ENCODE assay signal across 21 cellular contexts in genomic region chr3:63946753-63947152, GRCh38. TPM values are rescaled to one million over a fixed set of nuclear protein-coding genes. Genes with fewer than 3 reads are reported as not detected.
DNase-seq lines count a peak whose midpoint lies in the region; ATAC-seq and TF ChIP-seq lines count a peak whose summit lies in the region.
"Had no signal": no experiment of that assay in that cellular context is flagged by ENCODE, and none has a peak within 500 bp of the region (broad histone marks: within the 10 kb centered on the region; RNA-seq: fewer than 3 reads in every experiment).

No MANE protein-coding gene starts in this region.

- no peaks in the 10 kb centered on the region for H3K27me3 Mint-ChIP-seq in activated CD8-positive, alpha-beta T cell treated with anti-CD3 and anti-CD28 coated beads, Interleukin-2, amount 10 ng/mL, durations not matched to agents 7 days and 5 days (ENCODE audit: low read depth)
- H3K27me3 Mint-ChIP-seq in activated CD8-positive, alpha-beta T cell treated with anti-CD3 and anti-CD28 coated beads for 36 hours, result no peaks in the 10 kb centered on the region
- H3K27me3 Mint-ChIP-seq in IgD-negative memory B cell (no peaks in the 10 kb centered on the region), immature natural killer cell (ENCODE audit: low read depth in 3 of 3) (peaks cover 2 to 3% (median 2%) of the 10 kb centered on the region in 3 donors), neural progenitor cell (ENCODE audit: insufficient read depth, low read depth) (no peaks in the 10 kb centered on the region)

- peaks cover 27% of the 10 kb centered on the region for H3K36me3 Mint-ChIP-seq in activated CD8-positive, alpha-beta T cell treated with anti-CD3 and anti-CD28 coated beads, Interleukin-2, amount 10 ng/mL, durations not matched to agents 7 days and 5 days (ENCODE audit: low read depth)
- H3K36me3 Mint-ChIP-seq in activated CD8-positive, alpha-beta T cell treated with anti-CD3 and anti-CD28 coated beads for 36 hours (ENCODE audit: low read depth), result peaks cover 40% of the 10 kb centered on the region
- H3K36me3 Mint-ChIP-seq in IgD-negative memory B cell (peaks cover 9% of the 10 kb centered on the region), immature natural killer cell (peaks cover 0 to 3% (median 0%) of the 10 kb centered on the region in 3 donors), neural progenitor cell (peaks cover 21% of the 10 kb centered on the region)

- H3K79me2 ChIP-seq in neural progenitor cell (ENCODE audit: low read depth), result peaks cover 91% of the 10 kb centered on the region

- H3K9ac ChIP-seq in neural progenitor cell, result no peak overlapping the region
- H3K9ac ChIP-seq: BLaER1 treated with 17β-estradiol and CSF1 and Interleukin-3, amounts not matched to agents 10 nM and 100 nM had no signal

- peak overlapping the region; percentile 16 for H3K27ac Mint-ChIP-seq in activated CD8-positive, alpha-beta T cell treated with anti-CD3 and anti-CD28 coated beads, Interleukin-2, amount 10 ng/mL, durations not matched to agents 7 days and 5 days
- no peak overlapping the region for H3K27ac Mint-ChIP-seq in activated CD8-positive, alpha-beta T cell treated with anti-CD3 and anti-CD28 coated beads for 36 hours
- peak overlapping the region in 2 of 3 donors; percentile 21 to 33 for H3K27ac Mint-ChIP-seq in IgD-negative memory B cell
- H3K27ac Mint-ChIP-seq in immature natural killer cell, result peak overlapping the region in 4 of 6 donors; percentile 28 to 75 (median 66)
- H3K27ac Mint-ChIP-seq in neural progenitor cell, result peak overlapping the region; percentile 27

- intact Hi-C loops in activated CD8-positive, alpha-beta T cell treated with anti-CD3 and anti-CD28 coated beads for 36 hours (cut with micrococcal nuclease), result no loop called here

- H3K9me3 ChIP-seq in neural progenitor cell (ENCODE audit: low read depth), result no peaks in the 10 kb centered on the region
- H3K9me3 ChIP-seq: A549; BLaER1 treated with 17β-estradiol and CSF1 and Interleukin-3, amounts not matched to agents 10 nM and 100 nM had no signal

- H3K27me3 ChIP-seq in neural progenitor cell, result no peaks in the 10 kb centered on the region
- H3K27me3 ChIP-seq: BLaER1 treated with 17β-estradiol and CSF1 and Interleukin-3, amounts not matched to agents 10 nM and 100 nM had no signal

- H3K36me3 ChIP-seq in neural progenitor cell, result no peaks in the 10 kb centered on the region

- no peak for DNase-seq in activated CD8-positive, alpha-beta T cell treated with anti-CD3 and anti-CD28 coated beads, Interleukin-2, amount 10 ng/mL, durations not matched to agents 7 days and 5 days
- DNase-seq in activated CD8-positive, alpha-beta T cell treated with anti-CD3 and anti-CD28 coated beads for 36 hours, result no peak
- no peak for DNase-seq in immature natural killer cell
- DNase-seq in neural progenitor cell (ENCODE audit: low spot score), result no peak
- DNase-seq in HUDEP-2 (lab: John Stamatoyannopoulos, UW; ENCODE audit: unreplicated experiment in 76 of 76), result no peak
- no peak for DNase-seq in ecto neural progenitor cell (ENCODE audit: low spot score)
- DNase-seq: DMS 273 treated with DMSO at 0.1 percent for 48 hours, GF-D8, GOT3, Karpas-422, MM.1S, NCI-H1105, NCI-H1694, NCI-H226, NCI-H524 treated with DMSO at 0.1 percent for 48 hours had no signal

- H3K4me3 Mint-ChIP-seq in activated CD8-positive, alpha-beta T cell treated with anti-CD3 and anti-CD28 coated beads, Interleukin-2, amount 10 ng/mL, durations not matched to agents 7 days and 5 days, result no peak overlapping the region
- no peak overlapping the region for H3K4me3 Mint-ChIP-seq in activated CD8-positive, alpha-beta T cell treated with anti-CD3 and anti-CD28 coated beads for 36 hours
- H3K4me3 Mint-ChIP-seq in IgD-negative memory B cell (no peak overlapping the region), immature natural killer cell (no peak overlapping the region), neural progenitor cell (no peak overlapping the region)

- H3K4me3 ChIP-seq in neural progenitor cell, result no peak overlapping the region
- H3K4me3 ChIP-seq: A549; BLaER1 treated with 17β-estradiol and CSF1 and Interleukin-3, amounts not matched to agents 10 nM and 100 nM had no signal

- POLR2A ChIA-PET in activated CD8-positive, alpha-beta T cell treated with anti-CD3 and anti-CD28 coated beads, Interleukin-2, amount 10 ng/mL, durations not matched to agents 7 days and 5 days (lab: Charles Lee), result interaction anchor here (1.1 kb wide), 1 partner anchor 21 kb away, joined by 3 read pairs; no protein-coding TSS in a partner anchor
- POLR2A ChIA-PET in activated CD8-positive, alpha-beta T cell treated with anti-CD3 and anti-CD28 coated beads for 36 hours (lab: Charles Lee), result no interaction called here

- H3K4me1 Mint-ChIP-seq in activated CD8-positive, alpha-beta T cell treated with anti-CD3 and anti-CD28 coated beads, Interleukin-2, amount 10 ng/mL, durations not matched to agents 7 days and 5 days (ENCODE audit: low read depth), result peaks cover 67% of the 10 kb centered on the region
- peaks cover 65% of the 10 kb centered on the region for H3K4me1 Mint-ChIP-seq in activated CD8-positive, alpha-beta T cell treated with anti-CD3 and anti-CD28 coated beads for 36 hours (ENCODE audit: low read depth)
- H3K4me1 Mint-ChIP-seq in IgD-negative memory B cell (peaks cover 22 to 45% (median 27%) of the 10 kb centered on the region in 3 donors), immature natural killer cell (peaks cover 47 to 85% of the 10 kb centered on the region in 2 donors), neural progenitor cell (peaks cover 37% of the 10 kb centered on the region)

- peaks cover 2% of the 10 kb centered on the region for H3F3A ChIP-seq in neural progenitor cell (ENCODE audit: low read depth)

- CTCF ChIA-PET in activated CD8-positive, alpha-beta T cell treated with anti-CD3 and anti-CD28 coated beads, Interleukin-2, amount 10 ng/mL, durations not matched to agents 7 days and 5 days (lab: Charles Lee), result interaction anchor here (1.1 to 1.4 kb wide), 3 partner anchors 11 to 77 kb away, joined by 3 to 5 read pairs (median 3); no protein-coding TSS in a partner anchor
- CTCF ChIA-PET in activated CD8-positive, alpha-beta T cell treated with anti-CD3 and anti-CD28 coated beads for 36 hours (lab: Charles Lee), result no interaction called here

- H3K27ac ChIP-seq in neural progenitor cell, result no peak overlapping the region
- H3K27ac ChIP-seq: A549; BLaER1 treated with 17β-estradiol and CSF1 and Interleukin-3, amounts not matched to agents 10 nM and 100 nM had no signal

- TF ChIP-seq CTCF in activated CD8-positive, alpha-beta T cell treated with anti-CD3 and anti-CD28 coated beads for 36 hours (IDR thresholded peaks at IDR 0.05), result no peak
- TF ChIP-seq CTCF in neural progenitor cell (IDR thresholded peaks at IDR 0.05), result no peak

- peaks cover 12% of the 10 kb centered on the region for H4K20me1 ChIP-seq in neural progenitor cell (ENCODE audit: low read depth)

- no peak for ATAC-seq in activated CD8-positive, alpha-beta T cell treated with anti-CD3 and anti-CD28 coated beads, Interleukin-2, amount 10 ng/mL, durations not matched to agents 7 days and 5 days
- ATAC-seq in activated CD8-positive, alpha-beta T cell treated with anti-CD3 and anti-CD28 coated beads for 36 hours, result no peak
- no peak for ATAC-seq in HG03457 (IDR thresholded peaks at IDR 0.05; ENCODE audit: unreplicated experiment)
- ATAC-seq: A549, Panc1 had no signal

- H3K9me3 Mint-ChIP-seq in activated CD8-positive, alpha-beta T cell treated with anti-CD3 and anti-CD28 coated beads, Interleukin-2, amount 10 ng/mL, durations not matched to agents 7 days and 5 days (ENCODE audit: insufficient read depth), result no peaks in the 10 kb centered on the region
- H3K9me3 Mint-ChIP-seq in activated CD8-positive, alpha-beta T cell treated with anti-CD3 and anti-CD28 coated beads for 36 hours, result no peaks in the 10 kb centered on the region
- H3K9me3 Mint-ChIP-seq in IgD-negative memory B cell (no peaks in the 10 kb centered on the region), immature natural killer cell (no peaks in the 10 kb centered on the region), neural progenitor cell (no peaks in the 10 kb centered on the region)

- H2AFZ ChIP-seq in neural progenitor cell (replicated peaks), result no peak overlapping the region

- no peak overlapping the region for H3K4me2 ChIP-seq in neural progenitor cell
- H3K4me2 ChIP-seq: A549; BLaER1 treated with 17β-estradiol and CSF1 and Interleukin-3, amounts not matched to agents 10 nM and 100 nM had no signal

- H3K4me1 ChIP-seq in neural progenitor cell, result peaks cover 19% of the 10 kb centered on the region

RNA-seq across cellular contexts. Expression of gene SCAANT1, which starts 34.6 kb away (rescaled TPM):
- total RNA-seq in activated CD8-positive, alpha-beta T cell treated with anti-CD3 and anti-CD28 coated beads, Interleukin-2, amount 10 ng/mL, durations not matched to agents 7 days and 5 days, result not detected
- total RNA-seq in activated CD8-positive, alpha-beta T cell treated with anti-CD3 and anti-CD28 coated beads for 36 hours, result not detected
- not detected for polyA plus RNA-seq in IgD-negative memory B cell
- 1 to 10 TPM in 1 of 3 donors, not detected in 2; 6.3 TPM for polyA plus RNA-seq in immature natural killer cell
- total RNA-seq in neural progenitor cell (ENCODE audit: low replicate concordance), result not detected in 2 replicates
- total RNA-seq: Daoy had no signal
- polyA plus RNA-seq: A549 had no signal
